8 cellular contexts compared by ENCODE assay signal in genomic region chr13:52652170-52652979, GRCh38. TPM values are rescaled to one million over a fixed set of nuclear protein-coding genes. Genes with fewer than 3 reads are reported as not detected.
A peak's percentile ranks its signal among the peaks of the same experiment; 100 is the strongest.
DNase-seq lines count a peak whose midpoint lies in the region; ATAC-seq and TF ChIP-seq lines count a peak whose summit lies in the region.

Gene SUGT1 (plus strand): TSS chr13:52652836. CDS start chr13:52652921, 85 bp downstream.

- H3K4me3 ChIP-seq in fibroblast of mammary gland (ENCODE audit: control insufficient read depth, low read depth, low read length), result peak within 1 kb of the TSS; percentile 93

- peak; percentile 93 to 94 for ATAC-seq in naive thymus-derived CD8-positive, alpha-beta T cell

- H3K9me3 Mint-ChIP-seq in naive thymus-derived CD8-positive, alpha-beta T cell, result no peaks in the 10 kb centered on the region

- peaks cover 3 to 11% (median 6%) of the 10 kb centered on the region in 4 donors for H3K4me1 Mint-ChIP-seq in naive thymus-derived CD8-positive, alpha-beta T cell

- POLR2A ChIA-PET in naive thymus-derived CD8-positive, alpha-beta T cell (lab: Charles Lee), result interaction anchor here (0.6 to 3.2 kb wide), 9 partner anchors 24 to 1199 kb away, joined by 3 to 114 read pairs (median 5); partner anchors contain the start of genes ALG11, INTS6 and VPS36

- H3K36me3 Mint-ChIP-seq in naive thymus-derived CD8-positive, alpha-beta T cell, result peaks cover 5 to 13% (median 8%) of the 10 kb centered on the region in 3 donors

- H3K27ac Mint-ChIP-seq in naive thymus-derived CD8-positive, alpha-beta T cell, result no peak within 1 kb of the TSS

- TF ChIP-seq CTCF in LNCAP (IDR thresholded peaks at IDR 0.05) (peak; percentile 53), fibroblast of mammary gland (conservative IDR thresholded peaks at IDR 0.05; ENCODE audit: control insufficient read depth, insufficient read depth, low read depth, low read length) (peak; percentile 54)

- H3K27me3 Mint-ChIP-seq in naive thymus-derived CD8-positive, alpha-beta T cell, result no peaks in the 10 kb centered on the region

- no peak within 1 kb of the TSS for H3K4me3 Mint-ChIP-seq in naive thymus-derived CD8-positive, alpha-beta T cell

- DNase-seq in ELF-1 (ENCODE audit: low read depth, low spot score) (peak; percentile 98), GOT3 (lab: John Stamatoyannopoulos, UW) (peak; percentile 90), RPMI8226 (peak; percentile 96), fibroblast of mammary gland (ENCODE audit: low read depth) (peak; percentile 97)
- peak; percentile 90 to 92 for DNase-seq in activated T-helper 1 cell treated with anti-CD3 and anti-CD28 coated beads, Interleukin-2, amount 50 U/mL, for 16 hours (ENCODE audit: low read depth in 1 of 2, low spot score in 1 of 2)
- DNase-seq in naive thymus-derived CD8-positive, alpha-beta T cell, result peak; percentile 91 to 98 (median 95)
- DNase-seq in stimulated activated naive CD4-positive, alpha-beta T cell (lab: John Stamatoyannopoulos, UW), result peak; percentile 89 to 95 (median 94)

RNA-seq across cellular contexts. Expression of gene SUGT1, which starts in this region (rescaled TPM):
- total RNA-seq in naive thymus-derived CD8-positive, alpha-beta T cell, result 10 to 100 TPM; 38.7 to 45.4 TPM
- polyA plus RNA-seq in naive thymus-derived CD8-positive, alpha-beta T cell, result 10 to 100 TPM; 50.4 to 53.1 (median 51.3) TPM

Comparison
In these comparisons a context has a peak if more than half of its experiments do, and no peak if none do; other contexts are left out.
1. Peak in every context shown above with its lines: DNase-seq, ATAC-seq and H3K4me3 ChIP-seq.